Comparison of ENCODE assay signal across 37 cellular contexts in the genomic region with DNA sequence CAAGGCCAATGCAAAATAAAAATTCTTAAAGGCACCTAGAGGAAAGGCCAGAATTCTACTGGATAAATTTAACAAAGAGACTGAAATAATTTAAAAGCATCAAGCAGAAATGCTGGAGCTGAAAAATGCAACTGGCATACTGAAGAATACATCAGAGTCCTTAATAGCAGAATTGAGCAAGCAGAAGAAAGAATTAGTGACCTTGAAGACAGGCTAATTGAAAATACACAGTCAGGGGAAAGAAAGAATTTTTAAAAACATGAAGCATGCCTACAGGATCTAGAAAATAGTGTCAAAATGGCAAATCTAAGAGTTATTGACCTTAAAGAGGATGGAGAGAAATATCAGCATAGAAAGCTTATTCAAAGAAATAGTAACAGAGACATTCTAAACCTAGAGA.
"Had no signal": no experiment of that assay in that cellular context is flagged by ENCODE, and none has a peak within 500 bp of the region (broad histone marks: within the 10 kb centered on the region; RNA-seq: fewer than 3 reads in every experiment).

No MANE protein-coding gene starts in this region.

- H3K4me1 ChIP-seq: adrenal gland had no signal

- H3K27ac Mint-ChIP-seq: activated B cell treated with CpG ODN at 0.5 μM for 24 hours; activated CD4-positive, alpha-beta memory T cell treated with anti-CD3 and anti-CD28 coated beads for 36 hours; activated CD4-positive, alpha-beta T cell treated with anti-CD3 and anti-CD28 coated beads, Interleukin-2, amount 10 ng/mL, durations not matched to agents 24 days and 14 days; activated CD8-positive, alpha-beta T cell treated with anti-CD3 and anti-CD28 coated beads for 36 hours; activated naive CD4-positive, alpha-beta T cell treated with anti-CD3 and anti-CD28 coated beads for 36 hours; activated naive CD4-positive, alpha-beta T cell treated with anti-CD3 and anti-CD28 coated beads, Interleukin-2, amount 50 U/mL, for 72 hours; activated naive CD8-positive, alpha-beta T cell treated with anti-CD3 and anti-CD28 coated beads for 36 hours; activated T-cell treated with anti-CD3 and anti-CD28 coated beads, Interleukin-2, amount 50 U/mL, for 72 hours; activated T-helper 1 cell treated with anti-CD3 and anti-CD28 coated beads, Interleukin-12 subunit alpha, Interleukin-12 subunit beta, Interleukin-2, Interleukin-4 antibody, amounts not matched to agents 30 ng/mL and 10 ng/mL and 1 ng/mL, durations not matched to agents 14 hours and 24 hours and 36 hours; activated T-helper 17 cell treated with anti-CD3 and anti-CD28 coated beads, Interleukin-2, amount 50 U/mL, for 72 hours; brain; T-helper 1 cell treated with Interleukin-12 subunit alpha and Interleukin-12 subunit beta and Interleukin-4 antibody, amounts not matched to agents 30 μg/mL and 1 μg/mL, for 36 hours; T-helper 2 cell treated with Interferon-gamma antibody and Interleukin-4, amounts not matched to agents 5 μg/mL and 100 μg/mL, for 36 hours had no signal

- H3K36me3 Mint-ChIP-seq: activated CD4-positive, alpha-beta memory T cell treated with anti-CD3 and anti-CD28 coated beads for 36 hours; activated naive CD8-positive, alpha-beta T cell treated with anti-CD3 and anti-CD28 coated beads for 36 hours; brain had no signal

- H3K9me3 Mint-ChIP-seq: activated T-cell treated with anti-CD3 and anti-CD28 coated beads, Interleukin-2, amount 50 U/mL, for 4 hours; activated T-helper 1 cell treated with anti-CD3 and anti-CD28 coated beads, Interleukin-12 subunit alpha, Interleukin-12 subunit beta, Interleukin-2, Interleukin-4 antibody, amounts not matched to agents 30 ng/mL and 10 ng/mL and 1 ng/mL, durations not matched to agents 14 hours and 24 hours and 36 hours; central memory CD8-positive, alpha-beta T cell; T-helper 2 cell treated with Interferon-gamma antibody and Interleukin-4, amounts not matched to agents 5 μg/mL and 100 μg/mL, for 36 hours had no signal

- ATAC-seq: activated CD8-positive, alpha-beta T cell treated with anti-CD3 and anti-CD28 coated beads for 36 hours; activated naive CD4-positive, alpha-beta T cell treated with anti-CD3 and anti-CD28 coated beads, Interleukin-2, amount 50 U/mL, for 72 hours; activated T-cell treated with anti-CD3 and anti-CD28 coated beads, Interleukin-2, amount 50 U/mL, for 4 hours; activated T-cell treated with anti-CD3 and anti-CD28 coated beads, Interleukin-2, amount 50 U/mL, for 72 hours; activated T-helper 17 cell treated with anti-CD3 and anti-CD28 coated beads, Interleukin-2, amount 50 U/mL, for 72 hours had no signal

- H3K4me3 Mint-ChIP-seq: activated B cell treated with CpG ODN at 0.5 μM for 24 hours; activated CD4-positive, alpha-beta memory T cell treated with anti-CD3 and anti-CD28 coated beads for 36 hours; activated CD4-positive, alpha-beta T cell treated with anti-CD3 and anti-CD28 coated beads, Interleukin-2, amount 10 ng/mL, durations not matched to agents 24 days and 14 days; activated CD8-positive, alpha-beta T cell treated with anti-CD3 and anti-CD28 coated beads for 36 hours; activated naive CD4-positive, alpha-beta T cell treated with anti-CD3 and anti-CD28 coated beads for 36 hours; activated naive CD8-positive, alpha-beta T cell treated with anti-CD3 and anti-CD28 coated beads for 36 hours; activated T-cell treated with anti-CD3 and anti-CD28 coated beads, Interleukin-2, amount 50 U/mL, for 4 hours; activated T-cell treated with anti-CD3 and anti-CD28 coated beads, Interleukin-2, amount 50 U/mL, for 72 hours; activated T-helper 1 cell treated with anti-CD3 and anti-CD28 coated beads, Interleukin-12 subunit alpha, Interleukin-12 subunit beta, Interleukin-2, Interleukin-4 antibody, amounts not matched to agents 30 ng/mL and 10 ng/mL and 1 ng/mL, durations not matched to agents 14 hours and 24 hours and 36 hours; activated T-helper 17 cell treated with anti-CD3 and anti-CD28 coated beads, Interleukin-2, amount 50 U/mL, for 72 hours; brain; central memory CD8-positive, alpha-beta T cell; T-helper 1 cell treated with Interleukin-12 subunit alpha and Interleukin-12 subunit beta and Interleukin-4 antibody, amounts not matched to agents 30 μg/mL and 1 μg/mL, for 36 hours; T-helper 2 cell treated with Interferon-gamma antibody and Interleukin-4, amounts not matched to agents 5 μg/mL and 100 μg/mL, for 36 hours had no signal

- H3K9me3 ChIP-seq: adrenal gland had no signal

- H3K27ac ChIP-seq: adrenal gland, cardiac muscle cell, VCaP had no signal

- FAIRE-seq: bronchial epithelial cell, TTC549 had no signal

- H3K36me3 ChIP-seq: adrenal gland, cardiac muscle cell had no signal

- H3K27me3 Mint-ChIP-seq: activated B cell treated with CpG ODN at 0.5 μM for 24 hours; activated CD4-positive, alpha-beta memory T cell treated with anti-CD3 and anti-CD28 coated beads for 36 hours; activated CD4-positive, alpha-beta T cell treated with anti-CD3 and anti-CD28 coated beads, Interleukin-2, amount 10 ng/mL, durations not matched to agents 24 days and 14 days; activated CD8-positive, alpha-beta T cell treated with anti-CD3 and anti-CD28 coated beads for 36 hours; activated naive CD8-positive, alpha-beta T cell treated with anti-CD3 and anti-CD28 coated beads for 36 hours; activated T-helper 17 cell treated with anti-CD3 and anti-CD28 coated beads, Interleukin-2, amount 50 U/mL, for 72 hours; brain; central memory CD8-positive, alpha-beta T cell had no signal

- H3K27me3 ChIP-seq: adrenal gland, cardiac muscle cell had no signal

- H3K4me1 Mint-ChIP-seq: activated B cell treated with CpG ODN at 0.5 μM for 24 hours; activated CD4-positive, alpha-beta T cell treated with anti-CD3 and anti-CD28 coated beads, Interleukin-2, amount 10 ng/mL, durations not matched to agents 24 days and 14 days; activated naive CD8-positive, alpha-beta T cell treated with anti-CD3 and anti-CD28 coated beads for 36 hours; activated T-helper 17 cell treated with anti-CD3 and anti-CD28 coated beads, Interleukin-2, amount 50 U/mL, for 72 hours; brain; central memory CD8-positive, alpha-beta T cell had no signal

- DNase-seq: activated B cell treated with CpG ODN at 0.5 μM for 24 hours; activated CD4-positive, alpha-beta memory T cell treated with anti-CD3 and anti-CD28 coated beads for 36 hours; activated CD4-positive, alpha-beta T cell treated with anti-CD3 and anti-CD28 coated beads for 4 hours; activated CD4-positive, alpha-beta T cell treated with anti-CD3 and anti-CD28 coated beads, Interleukin-2, amount 10 ng/mL, durations not matched to agents 24 days and 14 days; activated CD4-positive, alpha-beta T cell treated with anti-CD3 and anti-CD28 coated beads, Interleukin-2, amount 50 U/mL, for 1 hour; activated CD4-positive, alpha-beta T cell treated with anti-CD3 and anti-CD28 coated beads, Interleukin-2, amount 50 U/mL, for 4 hours; activated CD4-positive, CD25-positive, alpha-beta regulatory T cell treated with anti-CD3 and anti-CD28 coated beads, Interleukin-2, amount 50 U/mL, for 72 hours; activated CD8-positive, alpha-beta memory T cell treated with anti-CD3 and anti-CD28 coated beads, Interleukin-2, amount 50 U/mL, for 4 hours; activated CD8-positive, alpha-beta T cell treated with anti-CD3 and anti-CD28 coated beads for 36 hours; activated effector memory CD4-positive, alpha-beta T cell treated with anti-CD3 and anti-CD28 coated beads, Interleukin-2, amount 50 U/mL, for 16 hours; activated gamma-delta T cell treated with Interleukin-2 at 50 U/mL for 16 hours; activated naive CD4-positive, alpha-beta T cell; activated naive CD4-positive, alpha-beta T cell treated with anti-CD3 and anti-CD28 coated beads for 36 hours; activated naive CD4-positive, alpha-beta T cell treated with anti-CD3 and anti-CD28 coated beads, Interleukin-2, amount 50 U/mL, for 16 hours; activated naive CD8-positive, alpha-beta T cell treated with anti-CD3 and anti-CD28 coated beads for 36 hours; activated T-cell treated with anti-CD3 and anti-CD28 coated beads for 4 hours; activated T-cell treated with anti-CD3 and anti-CD28 coated beads, Interleukin-2, amount 50 U/mL, for 1 hour; activated T-cell treated with anti-CD3 and anti-CD28 coated beads, Interleukin-2, amount 50 U/mL, for 4 hours; activated T-cell treated with anti-CD3 and anti-CD28 coated beads, Interleukin-2, amount 50 U/mL, for 72 hours; adrenal gland; amniotic stem cell; aorta; caudate nucleus; cerebellar nuclear complex; T-helper 2 cell; T-helper 9 cell had no signal

- H3K4me3 ChIP-seq: adrenal gland, cardiac muscle cell had no signal
